Comparison of ENCODE assay signal across 18 cellular contexts in genomic region chr5:100131161-100131560, GRCh38.
A peak's percentile ranks its signal among the peaks of the same experiment; 100 is the strongest.
DNase-seq lines count a peak whose midpoint lies in the region; ATAC-seq, FAIRE-seq and TF ChIP-seq lines count a peak whose summit lies in the region.
"Had no signal": no experiment of that assay in that cellular context is flagged by ENCODE, and none has a peak within 500 bp of the region (broad histone marks: within the 10 kb centered on the region; RNA-seq: fewer than 3 reads in every experiment).

No MANE protein-coding gene starts in this region.

- no peak for TF ChIP-seq POLR2A in GM12891 (IDR thresholded peaks at IDR 0.05; ENCODE audit: low read depth, low read length)

- H2AFZ ChIP-seq in mesenchymal stem cell (ENCODE audit: low read depth, low read length) = no peak overlapping the region

- H3K4me3 ChIP-seq in mesenchymal stem cell (ENCODE audit: insufficient read depth in 1 of 2, low read depth in 1 of 2, low read length in 2 of 2) = no peak overlapping the region

- in situ Hi-C loops in ACHN (cut with HindIII; ENCODE audit: low pct_ligation_motif_present, low pct_unique_long_range_greater_than_20kb, low sequenced_read_pairs) = no loop called here

- H3K4me1 ChIP-seq in foreskin keratinocyte = no peaks in the 10 kb centered on the region
- H3K4me1 ChIP-seq in mesenchymal stem cell (ENCODE audit: control insufficient read depth, insufficient read depth, low read depth, low read length) = no peaks in the 10 kb centered on the region

- H3K27ac ChIP-seq in foreskin keratinocyte (no peak overlapping the region), mesenchymal stem cell (ENCODE audit: low read length, poor library complexity, severe bottlenecking) (no peak overlapping the region)
- H3K27ac ChIP-seq: C4-2B had no signal

- H3K9ac ChIP-seq in mesenchymal stem cell (ENCODE audit: low read length) = no peak overlapping the region
- H3K9ac ChIP-seq: SK-N-SH had no signal

- no peak overlapping the region for H2BK12ac ChIP-seq in mesenchymal stem cell (ENCODE audit: low read length in 2 of 2)

- no peak overlapping the region for H2AK5ac ChIP-seq in mesenchymal stem cell (ENCODE audit: low read length, severe bottlenecking)

- H2BK15ac ChIP-seq in mesenchymal stem cell (ENCODE audit: low read depth, poor library complexity, severe bottlenecking) = no peak overlapping the region

- TF ChIP-seq CTCF in foreskin keratinocyte (conservative IDR thresholded peaks at IDR 0.05) (no peak), omental fat pad (IDR thresholded peaks at IDR 0.05) (no peak)

- H3K27me3 ChIP-seq in foreskin keratinocyte (no peaks in the 10 kb centered on the region), mesenchymal stem cell (ENCODE audit: control insufficient read depth in 1 of 2, insufficient read depth in 1 of 2, low read length in 2 of 2) (no peaks in the 10 kb centered on the region)

- H3K23ac ChIP-seq in mesenchymal stem cell (ENCODE audit: low read length in 2 of 2) = no peak overlapping the region

- no peak overlapping the region for H4K8ac ChIP-seq in mesenchymal stem cell (ENCODE audit: low read length)

- DNase-seq in ACHN (peak; percentile 17), HPDE6-E6E7 (ENCODE audit: extremely low spot score) (peak; percentile 4), SW480 (ENCODE audit: low spot score) (peak; percentile 3), foreskin keratinocyte (peak in 1 of 2 donors; percentile 41), mesenchymal stem cell (no peak), GM12891 (ENCODE audit: insufficient read length, low spot score) (no peak), omental fat pad (ENCODE audit: low spot score) (no peak)
- DNase-seq: Calu3, DND-41, Karpas-422, MV-4-11, NCI-H2227 treated with DMSO at 0.1 percent for 48 hours, NCI-H526 treated with DMSO at 0.1 percent for 48 hours, SK-N-SH had no signal

- H3K14ac ChIP-seq in mesenchymal stem cell (ENCODE audit: low read length in 2 of 2) = no peak overlapping the region

- no peak overlapping the region for H3K4me2 ChIP-seq in mesenchymal stem cell (ENCODE audit: low read length, poor library complexity, severe bottlenecking)
- H3K4me2 ChIP-seq: SK-N-SH had no signal

- no peak overlapping the region for H2BK5ac ChIP-seq in mesenchymal stem cell (ENCODE audit: low read depth, low read length, poor library complexity, severe bottlenecking)

- WGBS in mesenchymal stem cell = 60% methylated on average over 1 of the region's 1 CpG

- no peak overlapping the region for H3K4ac ChIP-seq in mesenchymal stem cell (ENCODE audit: low read depth in 1 of 2, low read length in 2 of 2)

- no peak overlapping the region for H2BK120ac ChIP-seq in mesenchymal stem cell (ENCODE audit: low read depth, low read length)

- H4K91ac ChIP-seq in mesenchymal stem cell (ENCODE audit: low read length) = no peak overlapping the region

- H3K18ac ChIP-seq in mesenchymal stem cell (ENCODE audit: low read depth in 1 of 2, low read length in 2 of 2) = no peak overlapping the region

- no peaks in the 10 kb centered on the region for H3K79me1 ChIP-seq in mesenchymal stem cell (replicated peaks; ENCODE audit: low read length, poor library complexity, severe bottlenecking)

- H3K36me3 ChIP-seq in mesenchymal stem cell (ENCODE audit: control insufficient read depth in 1 of 2, insufficient read depth in 2 of 2, low read depth in 1 of 2, low read length in 2 of 2) = no peaks in the 10 kb centered on the region

- H3K9me3 ChIP-seq in mesenchymal stem cell (ENCODE audit: control insufficient read depth, low read length) = no peaks in the 10 kb centered on the region
- H3K9me3 ChIP-seq: SK-N-SH had no signal

- FAIRE-seq in GM12891 (lab: Jason Lieb, UNC) = no peak
- FAIRE-seq: A204.1, H1 had no signal

- ATAC-seq in foreskin keratinocyte = peak; percentile 75
- no peak for ATAC-seq in HG03097 (IDR thresholded peaks at IDR 0.05; ENCODE audit: low FRiP score, unreplicated experiment)
- no peak for ATAC-seq in omental fat pad (ENCODE audit: low FRiP score)

TF ChIP-seq in GM12891, 5 proteins besides CTCF, POLR2A, EP300 and RAD21:
- no peak for TF ChIP-seq POLR2AphosphoS5 (IDR thresholded peaks at IDR 0.05; ENCODE audit: low read depth, low read length)
- no peak for TF ChIP-seq SPI1 (IDR thresholded peaks at IDR 0.05; ENCODE audit: low read depth, low read length)
- no peak for TF ChIP-seq POU2F2 (IDR thresholded peaks at IDR 0.05; ENCODE audit: low read depth, low read length)
- TF ChIP-seq TAF1 (IDR thresholded peaks at IDR 0.05; ENCODE audit: low read depth, low read length) = no peak
- no peak for TF ChIP-seq PAX5 (IDR thresholded peaks at IDR 0.05; ENCODE audit: insufficient read depth, low read length, severe bottlenecking)

Comparison
In these comparisons a context has a peak if more than half of its experiments do, and no peak if none do; other contexts are left out.
1. DNase-seq: peak in ACHN (single experiment), HPDE6-E6E7 (single experiment) and SW480 (single experiment); none in mesenchymal stem cell (single experiment), GM12891 (single experiment) and omental fat pad (single experiment).